ENCODE assay signal across 16 cellular contexts in the genomic region with DNA sequence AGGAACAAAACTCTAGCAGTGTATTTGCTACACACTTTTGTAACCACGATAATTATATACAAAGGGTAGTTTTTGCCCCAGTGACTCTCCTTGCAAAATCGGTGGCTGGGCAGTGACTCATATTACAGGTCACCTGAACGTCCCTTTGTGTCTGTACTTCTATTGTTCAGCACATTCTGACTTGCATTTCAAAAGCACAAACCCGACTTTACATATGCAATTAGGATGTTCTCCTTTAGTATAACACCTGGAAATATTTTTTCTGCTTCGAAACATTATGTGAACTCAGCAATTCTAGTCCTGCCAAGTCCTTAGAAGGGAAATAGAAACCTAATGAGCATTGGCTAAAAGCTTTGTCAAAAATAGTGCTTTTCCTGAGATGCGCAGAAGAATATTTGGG. TPM values are rescaled to one million over a fixed set of nuclear protein-coding genes. Genes with fewer than 3 reads are reported as not detected.
DNase-seq lines count a peak whose midpoint lies in the region; ATAC-seq and TF ChIP-seq lines count a peak whose summit lies in the region.
"Had no signal": no experiment of that assay in that cellular context is flagged by ENCODE, and none has a peak within 500 bp of the region (broad histone marks: within the 10 kb centered on the region; RNA-seq: fewer than 3 reads in every experiment).

No MANE protein-coding gene starts in this region.

- no peak overlapping the region for H2AK5ac ChIP-seq in H9 (ENCODE audit: insufficient read length, low read length)

- no peak overlapping the region for H3K27ac Mint-ChIP-seq in H9
- no peak overlapping the region for H3K27ac Mint-ChIP-seq in neural progenitor cell
- H3K27ac Mint-ChIP-seq: activated CD8-positive, alpha-beta T cell treated with anti-CD3 and anti-CD28 coated beads, Interleukin-2, amount 10 ng/mL, durations not matched to agents 7 days and 5 days; activated T-helper 2 cell treated with anti-CD3 and anti-CD28 coated beads, Interferon-gamma antibody, Interleukin-2, Interleukin-4, amounts not matched to agents 10 μg/mL and 5 μg/mL and 100 μg/mL, durations not matched to agents 14 hours and 24 hours and 36 hours; naive thymus-derived CD8-positive, alpha-beta T cell had no signal

- H3K27ac ChIP-seq in H9 (ENCODE audit: insufficient read length, low read depth, low read length) (no peak overlapping the region), neural progenitor cell (no peak overlapping the region)
- H3K27ac ChIP-seq: esophagus muscularis mucosa, SJSA1, tibial artery had no signal

- no peak overlapping the region for H3K4me3 ChIP-seq in neural progenitor cell
- H3K4me3 ChIP-seq: esophagus muscularis mucosa, SJSA1, tibial artery had no signal

- peaks cover 12% of the 10 kb centered on the region for H3K23me2 ChIP-seq in H9 (ENCODE audit: insufficient read length, low read depth, low read length, poor library complexity, severe bottlenecking)

- no peak overlapping the region for H3K4ac ChIP-seq in H9 (ENCODE audit: low read depth, low read length)

- H3K79me1 ChIP-seq in H9 (ENCODE audit: insufficient read depth, low read depth, low read length, poor library complexity, severe bottlenecking): no peaks in the 10 kb centered on the region

- no peak overlapping the region for H3K14ac ChIP-seq in H9 (ENCODE audit: insufficient read depth, low read length)

- no peak overlapping the region for H2BK5ac ChIP-seq in H9 (ENCODE audit: insufficient read length, low read length)

- no peak overlapping the region for H4K8ac ChIP-seq in H9 (replicated peaks; ENCODE audit: insufficient read length, low read depth, low read length)

- H3K4me1 ChIP-seq in H9 (ENCODE audit: insufficient read depth, low read length) (peaks cover 6% of the 10 kb centered on the region; the same call in 1 of the 2 replicates), neural progenitor cell (peaks cover 11% of the 10 kb centered on the region)

- no peaks in the 10 kb centered on the region for H3K36me3 ChIP-seq in neural progenitor cell
- H3K36me3 ChIP-seq: esophagus muscularis mucosa, SJSA1, tibial artery had no signal

- TF ChIP-seq CTCF in H9 (conservative IDR thresholded peaks at IDR 0.05) (no peak), neural progenitor cell (IDR thresholded peaks at IDR 0.05) (no peak)

- ATAC-seq in left colon (no peak), GM18873 (IDR thresholded peaks at IDR 0.05; ENCODE audit: low FRiP score, unreplicated experiment) (no peak)
- ATAC-seq: activated CD8-positive, alpha-beta T cell treated with anti-CD3 and anti-CD28 coated beads, Interleukin-2, amount 10 ng/mL, durations not matched to agents 7 days and 5 days; naive thymus-derived CD8-positive, alpha-beta T cell had no signal

- no peak overlapping the region for H4K5ac ChIP-seq in H9 (ENCODE audit: insufficient read length, low read depth, low read length)

- H2BK15ac ChIP-seq in H9 (ENCODE audit: low read depth, low read length): no peak overlapping the region

- H3K27me3 ChIP-seq in H9 (ENCODE audit: insufficient read depth, low read length): peaks cover 4% of the 10 kb centered on the region; the same call in 1 of the 2 replicates
- H3K27me3 ChIP-seq in neural progenitor cell: peaks cover 22% of the 10 kb centered on the region

- peaks cover 6% of the 10 kb centered on the region for H3F3A ChIP-seq in neural progenitor cell (ENCODE audit: low read depth)

- H2BK120ac ChIP-seq in H9 (ENCODE audit: low read depth, low read length, poor library complexity, severe bottlenecking): no peak overlapping the region

- H4K20me1 ChIP-seq in H9 (ENCODE audit: control insufficient read depth, insufficient read depth, insufficient read length) (no peaks in the 10 kb centered on the region), neural progenitor cell (ENCODE audit: low read depth) (no peaks in the 10 kb centered on the region)

- DNase-seq in H9 (no peak), NCI-H146 (lab: John Stamatoyannopoulos, UW) (peak; percentile 73), astrocyte of the hippocampus (ENCODE audit: low read depth, low spot score) (peak; percentile 26), neural progenitor cell (ENCODE audit: low spot score) (peak; percentile 51), left colon (no peak), hypothalamus (lab: John Stamatoyannopoulos, UW) (no peak)
- DNase-seq: activated CD8-positive, alpha-beta T cell treated with anti-CD3 and anti-CD28 coated beads, Interleukin-2, amount 10 ng/mL, durations not matched to agents 7 days and 5 days; amygdala; naive thymus-derived CD8-positive, alpha-beta T cell; NCI-H1694 treated with DMSO at 0.1 percent for 48 hours; tibial artery had no signal

- H3K4me2 ChIP-seq in H9 (ENCODE audit: insufficient read depth, insufficient read length, low read length) (peak overlapping the region; percentile 19), neural progenitor cell (peak overlapping the region; percentile 40)

- H3K4me1 Mint-ChIP-seq in H9: peaks cover 45 to 47% of the 10 kb centered on the region in 2 experiments
- H3K4me1 Mint-ChIP-seq in neural progenitor cell: peaks cover 16% of the 10 kb centered on the region

- H3K79me2 ChIP-seq in H9 (ENCODE audit: insufficient read depth, low read length) (no peaks in the 10 kb centered on the region), neural progenitor cell (ENCODE audit: low read depth) (no peaks in the 10 kb centered on the region)

- no peak overlapping the region for H3K56ac ChIP-seq in H9 (ENCODE audit: insufficient read length, low read depth, low read length)

- H2BK20ac ChIP-seq in H9 (ENCODE audit: low read depth, low read length, poor library complexity, severe bottlenecking): no peak overlapping the region

- H3K18ac ChIP-seq in H9 (ENCODE audit: insufficient read length, low read depth, low read length): no peak overlapping the region

- no peak overlapping the region for H4K91ac ChIP-seq in H9 (ENCODE audit: insufficient read length, low read depth, low read length)

- H2BK12ac ChIP-seq in H9 (ENCODE audit: insufficient read length, low read depth, low read length): no peak overlapping the region

- H3K9me3 ChIP-seq in H9 (ENCODE audit: control insufficient read depth, low read depth, low read length): no peaks in the 10 kb centered on the region
- no peaks in the 10 kb centered on the region for H3K9me3 ChIP-seq in neural progenitor cell (ENCODE audit: low read depth)
- H3K9me3 ChIP-seq: esophagus muscularis mucosa, SJSA1, tibial artery had no signal

- H3K23ac ChIP-seq in H9 (ENCODE audit: insufficient read length, low read depth, low read length): no peak overlapping the region

- peaks cover 0 to 13% (median 8%) of the 10 kb centered on the region in 3 experiments; a peak in 3 of 7 replicates for H3K36me3 Mint-ChIP-seq in H9 (ENCODE audit: insufficient read depth in 1 of 3, low read depth in 3 of 3)
- no peaks in the 10 kb centered on the region for H3K36me3 Mint-ChIP-seq in neural progenitor cell
- H3K36me3 Mint-ChIP-seq: naive thymus-derived CD8-positive, alpha-beta T cell had no signal

- H3K4me3 Mint-ChIP-seq in H9 (no peak overlapping the region; a peak in 1 of 5 replicates), neural progenitor cell (no peak overlapping the region)
- H3K4me3 Mint-ChIP-seq: activated CD8-positive, alpha-beta T cell treated with anti-CD3 and anti-CD28 coated beads, Interleukin-2, amount 10 ng/mL, durations not matched to agents 7 days and 5 days; naive thymus-derived CD8-positive, alpha-beta T cell had no signal

- peaks cover 10% of the 10 kb centered on the region for H3K27me3 Mint-ChIP-seq in H9 (ENCODE audit: low read depth)
- peaks cover 15% of the 10 kb centered on the region for H3K27me3 Mint-ChIP-seq in neural progenitor cell (ENCODE audit: insufficient read depth, low read depth)

- H3T11ph ChIP-seq in H9 (ENCODE audit: low read length): no peak overlapping the region

- no peak overlapping the region for H3K9ac ChIP-seq in H9 (ENCODE audit: extremely low read depth, insufficient read length, low read length)
- no peak overlapping the region for H3K9ac ChIP-seq in neural progenitor cell

- no CpG with 5 or more reads among the region's 6 CpGs for WGBS in H9 (ENCODE audit: extremely low coverage, insufficient read length, low lambda C conversion rate)

- no peak overlapping the region for H2AFZ ChIP-seq in H9 (ENCODE audit: low read length)
- no peak overlapping the region for H2AFZ ChIP-seq in neural progenitor cell (replicated peaks)

- intact Hi-C loops in left colon (cut with DNase I, micrococcal nuclease): no loop called here

- H3K9me3 Mint-ChIP-seq in H9: no peaks in the 10 kb centered on the region
- no peaks in the 10 kb centered on the region for H3K9me3 Mint-ChIP-seq in neural progenitor cell
- H3K9me3 Mint-ChIP-seq: activated T-helper 2 cell treated with anti-CD3 and anti-CD28 coated beads, Interferon-gamma antibody, Interleukin-2, Interleukin-4, amounts not matched to agents 10 μg/mL and 5 μg/mL and 100 μg/mL, durations not matched to agents 14 hours and 24 hours and 36 hours had no signal

RNA-seq across cellular contexts. Expression of gene PRR15, which starts 6.0 kb away (rescaled TPM):
- total RNA-seq in H9 (2021) (15.1 and 15.5 TPM in 2 replicates), neural progenitor cell (ENCODE audit: low replicate concordance) (0.77 and 1.7 TPM in 2 replicates), left colon (100 to 1,000 TPM; 177 to 290 TPM)
- total RNA-seq: activated CD8-positive, alpha-beta T cell treated with anti-CD3 and anti-CD28 coated beads, Interleukin-2, amount 10 ng/mL, durations not matched to agents 7 days and 5 days; activated T-helper 2 cell treated with anti-CD3 and anti-CD28 coated beads, Interferon-gamma antibody, Interleukin-2, Interleukin-4, amounts not matched to agents 10 μg/mL and 5 μg/mL and 100 μg/mL, durations not matched to agents 14 hours and 24 hours and 36 hours; G401; naive thymus-derived CD8-positive, alpha-beta T cell; SJSA1 had no signal

Comparison
In these comparisons a context has a peak if more than half of its experiments do, and no peak if none do; other contexts are left out.
1. DNase-seq: peak in NCI-H146 (single experiment), astrocyte of the hippocampus (single experiment) and neural progenitor cell (single experiment); none in H9 (single experiment), left colon (0 of 2) and hypothalamus (0 of 51).
2. RNA of gene PRR15, which starts 6.0 kb away (total RNA-seq): 177 to 290 TPM in left colon; 15.1 to 15.5 TPM in H9 and 0.77 to 1.7 TPM in neural progenitor cell; every median in the first group is over 10 times any median in the second.